8 cellular contexts compared by ENCODE assay signal in the genomic region with DNA sequence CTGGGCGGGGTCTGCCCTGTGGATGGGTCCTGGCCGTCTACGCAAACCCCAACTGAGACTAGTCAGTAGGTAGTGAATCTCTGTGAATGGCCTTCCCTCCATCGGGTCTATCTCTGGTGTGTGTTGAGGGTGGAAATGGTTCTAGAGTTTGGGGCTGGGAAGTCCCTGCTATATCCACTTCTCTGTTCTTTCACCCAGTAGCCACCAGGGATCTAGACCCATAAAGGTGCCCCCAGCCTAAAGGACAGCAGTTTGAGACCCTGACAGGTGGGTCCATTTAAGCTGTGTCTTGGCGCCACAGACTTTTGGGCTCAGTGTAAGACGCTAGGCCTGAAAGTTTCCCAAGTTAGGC. TPM values are rescaled to one million over a fixed set of nuclear protein-coding genes. Genes with fewer than 3 reads are reported as not detected.
DNase-seq lines count a peak whose midpoint lies in the region; ATAC-seq and TF ChIP-seq lines count a peak whose summit lies in the region.

No MANE protein-coding gene starts in this region.

- intact Hi-C loops in cardiac septum (cut with DNase I) (loop anchor here (1.0 to 10.0 kb wide), 5 partner anchors 138 to 491 kb away; a partner anchor contains a TSS), lower lobe of right lung (cut with DNase I) (no loop called here), upper lobe of right lung (cut with DNase I) (no loop called here)

- no peak for DNase-seq in cardiac muscle cell (ENCODE audit: low read depth in 1 of 2, low spot score in 1 of 2)
- no peak for DNase-seq in cardiac septum (ENCODE audit: low spot score)
- no peak for DNase-seq in astrocyte of the spinal cord (ENCODE audit: low read depth, low spot score)
- no peak for DNase-seq in lower lobe of right lung
- DNase-seq in upper lobe of right lung: no peak
- DNase-seq in NOMO-1 (lab: John Stamatoyannopoulos, UW; ENCODE audit: unreplicated experiment in 2 of 2): no peak

- H3K4me1 ChIP-seq in cardiac muscle cell (ENCODE audit: low read depth): no peaks in the 10 kb centered on the region
- peaks cover 16% of the 10 kb centered on the region for H3K4me1 ChIP-seq in lower lobe of right lung
- peaks cover 10% of the 10 kb centered on the region for H3K4me1 ChIP-seq in upper lobe of right lung

- ATAC-seq in lower lobe of right lung (no peak), upper lobe of right lung (no peak), GM19351 (IDR thresholded peaks at IDR 0.05; ENCODE audit: unreplicated experiment) (no peak), HG03280 (IDR thresholded peaks at IDR 0.05; ENCODE audit: unreplicated experiment) (no peak)

- H3K36me3 ChIP-seq in cardiac muscle cell (peaks cover 3% of the 10 kb centered on the region), lower lobe of right lung (no peaks in the 10 kb centered on the region), upper lobe of right lung (no peaks in the 10 kb centered on the region)

- H3K27ac ChIP-seq in cardiac muscle cell: peak overlapping the region; percentile 69
- no peak overlapping the region for H3K27ac ChIP-seq in lower lobe of right lung
- H3K27ac ChIP-seq in upper lobe of right lung: peak overlapping the region; percentile 78

- no peaks in the 10 kb centered on the region for H3K9me3 ChIP-seq in cardiac muscle cell (ENCODE audit: low read depth)
- H3K9me3 ChIP-seq in lower lobe of right lung: no peaks in the 10 kb centered on the region
- H3K9me3 ChIP-seq in upper lobe of right lung: no peaks in the 10 kb centered on the region

- H3K27me3 ChIP-seq in cardiac muscle cell (no peaks in the 10 kb centered on the region), lower lobe of right lung (ENCODE audit: low read depth) (no peaks in the 10 kb centered on the region), upper lobe of right lung (no peaks in the 10 kb centered on the region)

- no peak for TF ChIP-seq CTCF in cardiac muscle cell (IDR thresholded peaks at IDR 0.05; ENCODE audit: low read depth, low read length)
- TF ChIP-seq CTCF in astrocyte of the spinal cord (IDR thresholded peaks at IDR 0.05; ENCODE audit: low read depth, low read length): no peak
- no peak for TF ChIP-seq CTCF in lower lobe of right lung (IDR thresholded peaks at IDR 0.05)
- no peak for TF ChIP-seq CTCF in upper lobe of right lung (IDR thresholded peaks at IDR 0.05)

- peak overlapping the region; percentile 59 for H3K4me3 ChIP-seq in cardiac muscle cell
- H3K4me3 ChIP-seq in astrocyte of the spinal cord (ENCODE audit: low read depth, low read length): peak overlapping the region; percentile 75
- H3K4me3 ChIP-seq in lower lobe of right lung: peak overlapping the region; percentile 88
- peak overlapping the region; percentile 88 for H3K4me3 ChIP-seq in upper lobe of right lung

- in situ Hi-C loops in astrocyte of the spinal cord (cut with HindIII; ENCODE audit: low sequenced_read_pairs): no loop called here

RNA-seq across cellular contexts. Expression of a gene that starts 57.7 kb away (rescaled TPM):
- total RNA-seq in cardiac muscle cell: 11.5 and 16.6 TPM in 2 replicates
- 11.7 and 17.1 TPM in 2 replicates for polyA plus RNA-seq in cardiac muscle cell
- 7.1 TPM for total RNA-seq in cardiac septum
- total RNA-seq in lower lobe of right lung: 10.9 TPM
- 7.8 TPM for total RNA-seq in upper lobe of right lung

RNA-seq across cellular contexts. Expression of a gene that starts 57.7 kb away (rescaled TPM):
- total RNA-seq in cardiac muscle cell (2.3 and 2.7 TPM in 2 replicates), cardiac septum (2.8 TPM), lower lobe of right lung (2.6 TPM), upper lobe of right lung (2.8 TPM)
- 0.62 and 2.0 TPM in 2 replicates for polyA plus RNA-seq in cardiac muscle cell
